In genomic region chr1:208205216-208206013, GRCh38 we compare ENCODE assay signal across 18 cellular contexts. TPM values are rescaled to one million over a fixed set of nuclear protein-coding genes. Genes with fewer than 3 reads are reported as not detected.
A peak's percentile ranks its signal among the peaks of the same experiment; 100 is the strongest.
DNase-seq lines count a peak whose midpoint lies in the region; ATAC-seq and TF ChIP-seq lines count a peak whose summit lies in the region.
"Had no signal": no experiment of that assay in that cellular context is flagged by ENCODE, and none has a peak within 500 bp of the region (broad histone marks: within the 10 kb centered on the region; RNA-seq: fewer than 3 reads in every experiment).

No MANE protein-coding gene starts in this region.

- intact Hi-C loops in left ventricle myocardium inferior (cut with micrococcal nuclease) = no loop called here
- intact Hi-C loops in left cardiac atrium (cut with DNase I) = no loop called here
- intact Hi-C loops in psoas muscle (cut with DNase I) = no loop called here
- intact Hi-C loops in adrenal gland (cut with DNase I) = no loop called here

- H3K36me3 ChIP-seq in left ventricle myocardium inferior = peaks cover 23% of the 10 kb centered on the region
- H3K36me3 ChIP-seq in esophagus (ENCODE audit: control insufficient read depth in 2 of 2, insufficient read depth in 2 of 2, low read length in 1 of 2) = peaks cover 2 to 5% of the 10 kb centered on the region in 2 donors
- H3K36me3 ChIP-seq in psoas muscle (ENCODE audit: insufficient read depth in 1 of 2, low read depth in 1 of 2) = peaks cover 0 to 42% of the 10 kb centered on the region in 2 donors
- no peaks in the 10 kb centered on the region for H3K36me3 ChIP-seq in adrenal gland (replicated peaks in 1 of 2)

- ATAC-seq in left cardiac atrium (no peak), psoas muscle (no peak)
- ATAC-seq: activated T-cell treated with anti-CD3 and anti-CD28 coated beads, Interleukin-2, amount 50 U/mL, for 72 hours; Panc1 had no signal

- H3K27ac ChIP-seq in left ventricle myocardium inferior (replicated peaks) = peak overlapping the region; percentile 83
- peak overlapping the region; percentile 80 to 84 for H3K27ac ChIP-seq in esophagus (ENCODE audit: low read depth in 2 of 2, low read length in 1 of 2)
- H3K27ac ChIP-seq in psoas muscle = peak overlapping the region; percentile 4
- H3K27ac ChIP-seq in adrenal gland = peak overlapping the region in 1 of 5 donors; percentile 59
- H3K27ac ChIP-seq: testis had no signal

- H3K4me1 ChIP-seq in left ventricle myocardium inferior (peaks cover 95% of the 10 kb centered on the region), esophagus (ENCODE audit: control insufficient read depth in 2 of 2, insufficient read depth in 2 of 2, low read length in 1 of 2) (peaks cover 11 to 42% of the 10 kb centered on the region in 2 donors), psoas muscle (peaks cover 37% of the 10 kb centered on the region), adrenal gland (replicated peaks in 1 of 2) (peaks cover 0 to 13% of the 10 kb centered on the region in 2 donors)
- H3K4me1 ChIP-seq: testis had no signal

- TF ChIP-seq POLR2A in adrenal gland (IDR thresholded peaks at IDR 0.05) = no peak

- WGBS in esophagus, 2 donors = 71 to 77% methylated on average over 5 of the region's 5 CpGs
- WGBS in psoas muscle, 3 donors = 73 to 81% (median 78%) methylated on average over 5 of the region's 5 CpGs
- 79 to 89% (median 85%) methylated on average over 5 of the region's 5 CpGs for WGBS in adrenal gland, 4 donors

- DNase-seq in left ventricle myocardium inferior (no peak), left cardiac atrium (no peak), psoas muscle (no peak), adrenal gland (no peak), RKO (ENCODE audit: low spot score) (no peak), C1 segment of cervical spinal cord (lab: John Stamatoyannopoulos, UW) (no peak)
- DNase-seq in stimulated activated naive CD4-positive, alpha-beta T cell treated with Interleukin-2 at 50 U/mL for 16 hours (lab: John Stamatoyannopoulos, UW) = no peak
- DNase-seq: activated CD4-positive, alpha-beta memory T cell treated with anti-CD3 and anti-CD28 coated beads, Interleukin-2, amount 10 ng/mL, durations not matched to agents 7 days and 5 days; activated T-cell treated with anti-CD3 and anti-CD28 coated beads, Interleukin-2, amount 50 U/mL, for 72 hours; Caco-2; foreskin melanocyte; GDM1; KG1; retina; SW 1271; testis had no signal

- H3K4me3 ChIP-seq in left ventricle myocardium inferior = no peak overlapping the region
- no peak overlapping the region for H3K4me3 ChIP-seq in esophagus (ENCODE audit: low read depth in 1 of 2, low read length in 2 of 2)
- no peak overlapping the region for H3K4me3 ChIP-seq in psoas muscle
- H3K4me3 ChIP-seq in adrenal gland = no peak overlapping the region
- H3K4me3 ChIP-seq: testis had no signal

- TF ChIP-seq CTCF in left ventricle myocardium inferior (IDR thresholded peaks at IDR 0.05; ENCODE audit: borderline replicate concordance) (no peak), psoas muscle (IDR thresholded peaks at IDR 0.05) (no peak), adrenal gland (IDR thresholded peaks at IDR 0.05) (no peak)

- H3K9me3 ChIP-seq in left ventricle myocardium inferior (replicated peaks) = no peaks in the 10 kb centered on the region
- H3K9me3 ChIP-seq in esophagus (ENCODE audit: control insufficient read depth in 2 of 2, insufficient read depth in 1 of 2, low read depth in 1 of 2, low read length in 1 of 2) = no peaks in the 10 kb centered on the region
- H3K9me3 ChIP-seq in psoas muscle = no peaks in the 10 kb centered on the region
- H3K9me3 ChIP-seq in adrenal gland (replicated peaks in 1 of 3) = no peaks in the 10 kb centered on the region
- H3K9me3 ChIP-seq: Caco-2, testis had no signal

- H3K27me3 ChIP-seq in left ventricle myocardium inferior (ENCODE audit: low read depth) = no peaks in the 10 kb centered on the region
- no peaks in the 10 kb centered on the region for H3K27me3 ChIP-seq in esophagus (ENCODE audit: control insufficient read depth in 1 of 2, insufficient read depth in 2 of 2, low read length in 2 of 2)
- no peaks in the 10 kb centered on the region for H3K27me3 ChIP-seq in psoas muscle (ENCODE audit: insufficient read depth in 3 of 3, low read length in 2 of 3)
- H3K27me3 ChIP-seq in adrenal gland = no peaks in the 10 kb centered on the region
- H3K27me3 ChIP-seq: testis had no signal

RNA-seq across cellular contexts. Expression of gene PLXNA2, which starts 38.8 kb away (rescaled TPM):
- total RNA-seq in left ventricle myocardium inferior = 29.1 TPM
- 10 to 100 TPM; 13.3 to 43.4 TPM for total RNA-seq in left cardiac atrium
- 10 to 100 TPM; 12.6 to 25.5 TPM for polyA plus RNA-seq in esophagus
- 10 to 100 TPM; 20.8 to 33.6 (median 22.3) TPM for total RNA-seq in psoas muscle
- polyA plus RNA-seq in psoas muscle = 1 to 10 TPM; 4.4 to 4.9 (median 4.7) TPM
- 1 to 10 TPM; 2.7 to 9.4 (median 5.3) TPM for total RNA-seq in adrenal gland
- polyA plus RNA-seq in adrenal gland = 1 to 10 TPM; 2.8 to 4.3 (median 4.3) TPM
